In genomic region chr17:17830740-17831207, GRCh38 we compare ENCODE assay signal across 1 cellular context.
TF ChIP-seq lines count a peak whose summit lies in the region.

No MANE protein-coding gene starts in this region.

TF ChIP-seq in HepG2, 621 proteins besides CTCF, POLR2A, EP300 and RAD21 (continued from another document and continues in another):
- TF ChIP-seq ZNF407 (CRISPR knock-in tag; IDR thresholded peaks at IDR 0.05; ENCODE audit: not compliant biosample characterization) (peak; percentile 32), ERF (CRISPR knock-in tag; IDR thresholded peaks at IDR 0.05) (peak; percentile 99), NAIF1 (CRISPR knock-in tag; IDR thresholded peaks at IDR 0.05; ENCODE audit: borderline replicate concordance) (no peak), TGIF2 (CRISPR knock-in tag; IDR thresholded peaks at IDR 0.05) (peak; percentile 100), POGZ (CRISPR knock-in tag; IDR thresholded peaks at IDR 0.05) (0 out of 2 replicates have a peak, but pooled peaks have one; percentile 10), SIN3A (IDR thresholded peaks at IDR 0.05; ENCODE audit: borderline replicate concordance, low read depth, low read length) (peak; percentile 100), ZNF605 (CRISPR knock-in tag; IDR thresholded peaks at IDR 0.05) (0 out of 2 replicates have a peak, but pooled peaks have one; percentile 37), ZNF512B (CRISPR knock-in tag; IDR thresholded peaks at IDR 0.05; ENCODE audit: borderline replicate concordance) (no peak), TOE1 (CRISPR knock-in tag; IDR thresholded peaks at IDR 0.05) (no peak), MLLT10 (CRISPR knock-in tag; IDR thresholded peaks at IDR 0.05) (no peak), ELF1 (CRISPR knock-in tag; IDR thresholded peaks at IDR 0.05) (peak; percentile 65), CREM (IDR thresholded peaks at IDR 0.05) (peak; percentile 66; the same call in 1 of the 2 replicates), CREM (CRISPR knock-in tag; IDR thresholded peaks at IDR 0.05) (no peak), ZFP36L1 (CRISPR knock-in tag; IDR thresholded peaks at IDR 0.05) (peak; percentile 76; the same call in 1 of the 2 replicates), IRF2 (CRISPR knock-in tag; IDR thresholded peaks at IDR 0.05) (peak; percentile 72; the same call in 1 of the 2 replicates), ZNF274 (CRISPR knock-in tag; IDR thresholded peaks at IDR 0.05) (no peak), SMARCC2 (IDR thresholded peaks at IDR 0.05) (no peak), ZSCAN22 (CRISPR knock-in tag; IDR thresholded peaks at IDR 0.05) (no peak), MED13 (CRISPR knock-in tag; IDR thresholded peaks at IDR 0.05) (no peak), ZNF335 (CRISPR knock-in tag; IDR thresholded peaks at IDR 0.05) (no peak), ZNF747 (CRISPR knock-in tag; IDR thresholded peaks at IDR 0.05; ENCODE audit: borderline replicate concordance) (peak; percentile 94), MAFK (conservative IDR thresholded peaks at IDR 0.05 in 1 of 2, IDR thresholded peaks at IDR 0.05 in 1 of 2; ENCODE audit: low read length in 2 of 2) (no peak), ZNF672 (CRISPR knock-in tag; IDR thresholded peaks at IDR 0.05) (no peak), SATB2 (CRISPR knock-in tag; IDR thresholded peaks at IDR 0.05) (no peak), ZNF576 (CRISPR knock-in tag; IDR thresholded peaks at IDR 0.05) (no peak), MTA1 (CRISPR knock-in tag; IDR thresholded peaks at IDR 0.05; ENCODE audit: borderline replicate concordance) (peak; percentile 87; the same call in 1 of the 2 replicates), ZFP82 (CRISPR knock-in tag; IDR thresholded peaks at IDR 0.05; ENCODE audit: borderline replicate concordance) (no peak), ZBTB1 (CRISPR knock-in tag; IDR thresholded peaks at IDR 0.05; ENCODE audit: borderline replicate concordance) (no peak), TERF1 (CRISPR knock-in tag; IDR thresholded peaks at IDR 0.05) (no peak), ZNF160 (CRISPR knock-in tag; IDR thresholded peaks at IDR 0.05) (no peak; the same call in 1 of the 2 replicates), FOXA1 (IDR thresholded peaks at IDR 0.05) (no peak), FOXA1 (CRISPR knock-in tag; IDR thresholded peaks at IDR 0.05) (peak; percentile 85), CREB3 (CRISPR knock-in tag; IDR thresholded peaks at IDR 0.05) (no peak), GTF2F1 (IDR thresholded peaks at IDR 0.05; ENCODE audit: low read length) (no peak), SMYD3 (CRISPR knock-in tag; IDR thresholded peaks at IDR 0.05) (no peak), ZFAT (CRISPR knock-in tag; conservative IDR thresholded peaks at IDR 0.05) (no peak), RXRA (CRISPR knock-in tag; IDR thresholded peaks at IDR 0.05) (peak; percentile 99), HDAC2 (CRISPR knock-in tag; IDR thresholded peaks at IDR 0.05) (peak; percentile 98), BCLAF1 (IDR thresholded peaks at IDR 0.05) (no peak), HCFC1 (IDR thresholded peaks at IDR 0.05; ENCODE audit: low read depth, low read length) (no peak), MIXL1 (CRISPR knock-in tag; IDR thresholded peaks at IDR 0.05) (peak; percentile 75; the same call in 1 of the 2 replicates), ZNF460 (CRISPR knock-in tag; IDR thresholded peaks at IDR 0.05; ENCODE audit: borderline replicate concordance) (no peak), DPF2 (CRISPR knock-in tag; IDR thresholded peaks at IDR 0.05; ENCODE audit: borderline replicate concordance, low read depth) (peak; percentile 60; the same call in 1 of the 2 replicates), NKX3-1 (CRISPR knock-in tag; IDR thresholded peaks at IDR 0.05) (no peak), SALL1 (CRISPR knock-in tag; IDR thresholded peaks at IDR 0.05) (peak; percentile 97), THYN1 (CRISPR knock-in tag; IDR thresholded peaks at IDR 0.05; ENCODE audit: borderline replicate concordance, low read depth) (no peak), ATRX (CRISPR knock-in tag; IDR thresholded peaks at IDR 0.05; ENCODE audit: borderline replicate concordance) (no peak), REXO4 (CRISPR knock-in tag; IDR thresholded peaks at IDR 0.05; ENCODE audit: borderline replicate concordance) (no peak)
- TF ChIP-seq, protein P1, sequence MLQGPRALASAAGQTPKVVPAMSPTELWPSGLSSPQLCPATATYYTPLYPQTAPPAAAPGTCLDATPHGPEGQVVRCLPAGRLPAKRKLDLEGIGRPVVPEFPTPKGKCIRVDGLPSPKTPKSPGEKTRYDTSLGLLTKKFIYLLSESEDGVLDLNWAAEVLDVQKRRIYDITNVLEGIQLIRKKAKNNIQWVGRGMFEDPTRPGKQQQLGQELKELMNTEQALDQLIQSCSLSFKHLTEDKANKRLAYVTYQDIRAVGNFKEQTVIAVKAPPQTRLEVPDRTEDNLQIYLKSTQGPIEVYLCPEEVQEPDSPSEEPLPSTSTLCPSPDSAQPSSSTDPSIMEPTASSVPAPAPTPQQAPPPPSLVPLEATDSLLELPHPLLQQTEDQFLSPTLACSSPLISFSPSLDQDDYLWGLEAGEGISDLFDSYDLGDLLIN (CRISPR knock-in tag; IDR thresholded peaks at IDR 0.05; ENCODE audit: borderline replicate concordance) = no peak
- TF ChIP-seq, protein P2, sequence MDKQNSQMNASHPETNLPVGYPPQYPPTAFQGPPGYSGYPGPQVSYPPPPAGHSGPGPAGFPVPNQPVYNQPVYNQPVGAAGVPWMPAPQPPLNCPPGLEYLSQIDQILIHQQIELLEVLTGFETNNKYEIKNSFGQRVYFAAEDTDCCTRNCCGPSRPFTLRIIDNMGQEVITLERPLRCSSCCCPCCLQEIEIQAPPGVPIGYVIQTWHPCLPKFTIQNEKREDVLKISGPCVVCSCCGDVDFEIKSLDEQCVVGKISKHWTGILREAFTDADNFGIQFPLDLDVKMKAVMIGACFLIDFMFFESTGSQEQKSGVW (CRISPR knock-in tag; IDR thresholded peaks at IDR 0.05; ENCODE audit: borderline replicate concordance) = no peak
- TF ChIP-seq, protein P3, sequence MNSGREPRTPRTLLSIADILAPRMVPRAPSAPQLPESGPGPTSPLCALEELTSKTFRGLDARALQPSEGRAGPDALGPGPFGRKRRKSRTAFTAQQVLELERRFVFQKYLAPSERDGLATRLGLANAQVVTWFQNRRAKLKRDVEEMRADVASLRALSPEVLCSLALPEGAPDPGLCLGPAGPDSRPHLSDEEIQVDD (CRISPR knock-in tag; IDR thresholded peaks at IDR 0.05; ENCODE audit: borderline replicate concordance) = no peak
